In the genomic region with DNA sequence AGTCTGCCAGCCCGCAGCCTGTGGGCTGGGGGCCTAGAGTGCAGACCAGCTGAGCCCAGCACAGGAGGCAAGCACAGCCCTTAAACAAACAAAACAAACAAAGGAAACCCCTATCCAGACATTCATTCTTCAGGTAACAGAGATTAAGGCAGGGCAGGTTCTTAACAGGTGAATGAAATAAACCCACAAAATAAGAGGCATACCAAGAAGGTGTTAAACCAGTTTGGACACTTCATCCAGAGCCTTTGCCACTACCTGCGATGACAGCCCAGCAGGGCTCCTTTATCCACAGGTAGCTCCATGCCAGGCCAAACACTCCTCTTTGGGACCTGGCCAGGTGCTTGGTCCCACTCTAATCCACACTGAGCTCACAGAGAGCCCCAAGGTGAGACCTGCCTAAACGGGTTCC, we compare ENCODE assay signal across 19 cellular contexts.
DNase-seq lines count a peak whose midpoint lies in the region; ATAC-seq and TF ChIP-seq lines count a peak whose summit lies in the region.
"Had no signal": no experiment of that assay in that cellular context is flagged by ENCODE, and none has a peak within 500 bp of the region (broad histone marks: within the 10 kb centered on the region; RNA-seq: fewer than 3 reads in every experiment).

No MANE protein-coding gene starts in this region.

- H3K27ac ChIP-seq in C4-2B (peak overlapping the region; percentile 52), left lung (peak overlapping the region; percentile 18 to 56)
- H3K27ac ChIP-seq: neural progenitor cell had no signal

- TF ChIP-seq CTCF in C4-2B (conservative IDR thresholded peaks at IDR 0.05) (no peak), left lung (IDR thresholded peaks at IDR 0.05) (no peak)

- DNase-seq in HT-29 (ENCODE audit: low spot score), result peak; percentile 68
- peak; percentile 81 for DNase-seq in NCI-H510A treated with DMSO at 0.1 percent for 48 hours (lab: John Stamatoyannopoulos, UW)
- DNase-seq in left lung, result peak in 1 of 2 donors; percentile 69
- no peak for DNase-seq in RPMI8226
- no peak for DNase-seq in midbrain (lab: John Stamatoyannopoulos, UW)
- DNase-seq: activated CD4-positive, alpha-beta T cell treated with anti-CD3 and anti-CD28 coated beads for 36 hours; activated effector memory CD4-positive, alpha-beta T cell treated with Interleukin-2 at 50 U/mL for 16 hours; CD4-positive, alpha-beta memory T cell; effector memory CD4-positive, alpha-beta T cell; GDM1; kidney; MV-4-11; NCI-H446; stimulated activated naive CD4-positive, alpha-beta T cell; T-helper 9 cell had no signal

- no peaks in the 10 kb centered on the region for H3K4me1 ChIP-seq in left lung

- no peaks in the 10 kb centered on the region for H3K36me3 ChIP-seq in left lung
- H3K36me3 ChIP-seq: neural progenitor cell had no signal

- no peak overlapping the region for H3K4me3 ChIP-seq in left lung
- H3K4me3 ChIP-seq: neural progenitor cell had no signal

- H3K9me3 ChIP-seq in left lung, result no peaks in the 10 kb centered on the region

- peaks cover 0 to 23% of the 10 kb centered on the region in 2 donors for H3K27me3 ChIP-seq in left lung
- H3K27me3 ChIP-seq: neural progenitor cell had no signal

- intact Hi-C loops in left lung (cut with DNase I), result no loop called here

- ATAC-seq in left lung (peak; percentile 91), GM21360 (IDR thresholded peaks at IDR 0.05; ENCODE audit: unreplicated experiment) (no peak), HG03520 (IDR thresholded peaks at IDR 0.05; ENCODE audit: unreplicated experiment) (no peak)
- ATAC-seq: activated CD4-positive, alpha-beta T cell treated with anti-CD3 and anti-CD28 coated beads for 36 hours had no signal

Comparison
In these comparisons a context has a peak if more than half of its experiments do, and no peak if none do; other contexts are left out.
1. DNase-seq: peak in HT-29 (single experiment) and NCI-H510A treated with DMSO at 0.1 percent for 48 hours (single experiment); none in RPMI8226 (single experiment) and midbrain (single experiment).